In the genomic region with DNA sequence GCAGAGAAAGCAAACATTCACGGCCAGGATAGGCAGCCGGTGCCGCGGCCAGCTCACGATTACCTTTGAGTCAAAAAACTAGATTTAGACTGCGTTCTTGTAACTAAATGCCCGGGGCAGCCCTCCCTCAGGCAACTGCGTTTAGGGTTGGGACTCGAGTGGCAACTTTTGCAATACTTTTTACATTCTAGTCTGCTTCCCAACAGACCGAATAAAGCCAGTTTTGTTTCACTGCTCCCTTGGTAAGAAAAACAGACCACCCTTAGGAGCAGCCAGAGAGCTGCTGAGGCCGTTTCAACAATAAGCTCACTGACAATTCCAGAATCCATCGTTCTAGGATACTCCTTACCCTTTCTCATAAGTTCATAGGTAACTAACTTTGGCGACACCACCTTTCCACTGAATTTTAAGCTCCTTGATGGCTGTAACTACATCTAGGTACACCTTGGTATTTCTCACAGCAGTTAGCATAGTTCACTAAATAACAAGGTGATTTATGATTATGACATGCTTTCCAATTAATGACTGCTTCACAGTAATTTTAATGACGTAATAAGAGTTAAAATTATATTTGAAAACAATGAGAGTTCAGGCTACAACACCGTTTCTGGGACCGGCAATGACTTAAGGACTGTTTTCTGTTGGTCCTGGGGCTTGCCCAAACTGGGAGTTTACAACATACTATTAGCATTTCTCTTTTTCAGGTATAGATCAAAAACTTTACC, we compare ENCODE assay signal across 1 cellular context.
TF ChIP-seq lines count a peak whose summit lies in the region.

No MANE protein-coding gene starts in this region.

TF ChIP-seq in GM12878, 131 proteins besides CTCF, POLR2A, EP300 and RAD21 (continued from another document and continues in another):
- TF ChIP-seq PRDM15 (CRISPR knock-in tag; IDR thresholded peaks at IDR 0.05) (no peak), PKNOX1 (IDR thresholded peaks at IDR 0.05) (no peak), SREBF2 (IDR thresholded peaks at IDR 0.05; ENCODE audit: low read length) (no peak), SKIL (IDR thresholded peaks at IDR 0.05; ENCODE audit: low read depth, poor library complexity, severe bottlenecking) (no peak), HCFC1 (IDR thresholded peaks at IDR 0.05; ENCODE audit: low read length) (no peak), SMARCA5 (IDR thresholded peaks at IDR 0.05) (no peak), KDM1A (IDR thresholded peaks at IDR 0.05; ENCODE audit: borderline replicate concordance) (no peak), JUNB (IDR thresholded peaks at IDR 0.05) (no peak), NFIC (IDR thresholded peaks at IDR 0.05; ENCODE audit: low read depth, low read length) (no peak), RCOR1 (conservative IDR thresholded peaks at IDR 0.05; ENCODE audit: low read depth, low read length) (no peak), MEF2B (IDR thresholded peaks at IDR 0.05; ENCODE audit: partially characterized antibody, poor library complexity, severe bottlenecking) (no peak), ATF7 (IDR thresholded peaks at IDR 0.05; ENCODE audit: low read depth) (peak; percentile 97), YY1 (IDR thresholded peaks at IDR 0.05; ENCODE audit: low read depth, low read length) (no peak), SIX5 (IDR thresholded peaks at IDR 0.05; ENCODE audit: low read depth, low read length, severe bottlenecking) (no peak), SIN3A (IDR thresholded peaks at IDR 0.05; ENCODE audit: low read depth, low read length) (no peak), IKZF1 (conservative IDR thresholded peaks at IDR 0.05) (no peak), RELA (IDR thresholded peaks at IDR 0.05; ENCODE audit: borderline replicate concordance, partially characterized antibody) (no peak), HDAC2 (IDR thresholded peaks at IDR 0.05) (no peak), BCLAF1 (IDR thresholded peaks at IDR 0.05) (no peak), TCF12 (IDR thresholded peaks at IDR 0.05; ENCODE audit: low read depth, low read length) (no peak), SP1 (IDR thresholded peaks at IDR 0.05; ENCODE audit: low read depth, low read length) (no peak), ZZZ3 (IDR thresholded peaks at IDR 0.05; ENCODE audit: control insufficient read depth, insufficient read length, low read depth) (no peak), ESRRA (IDR thresholded peaks at IDR 0.05; ENCODE audit: low read length) (no peak), GABPA (IDR thresholded peaks at IDR 0.05; ENCODE audit: low read depth) (no peak), KLF5 (IDR thresholded peaks at IDR 0.05; ENCODE audit: partially characterized antibody) (no peak), POLR2AphosphoS5 (IDR thresholded peaks at IDR 0.05; ENCODE audit: low read length) (peak; percentile 61), JUND (IDR thresholded peaks at IDR 0.05; ENCODE audit: low read depth, low read length) (no peak), POLR2AphosphoS2 (IDR thresholded peaks at IDR 0.05; ENCODE audit: low read depth, low read length) (peak; percentile 14; the same call in 1 of the 2 replicates), CREM (IDR thresholded peaks at IDR 0.05; ENCODE audit: low read depth) (peak; percentile 37; the same call in 1 of the 2 replicates), ZNF207 (IDR thresholded peaks at IDR 0.05; ENCODE audit: borderline replicate concordance) (peak; percentile 47; the same call in 1 of the 2 replicates), EED (IDR thresholded peaks at IDR 0.05; ENCODE audit: low read depth) (no peak; the same call in 1 of the 2 replicates), CHD2 (IDR thresholded peaks at IDR 0.05; ENCODE audit: borderline replicate concordance, low read depth, low read length) (no peak), RFX5 (IDR thresholded peaks at IDR 0.05; ENCODE audit: low read depth, low read length) (no peak), ZBED1 (IDR thresholded peaks at IDR 0.05; ENCODE audit: borderline replicate concordance) (no peak), NKRF (conservative IDR thresholded peaks at IDR 0.05) (no peak), NFXL1 (IDR thresholded peaks at IDR 0.05; ENCODE audit: borderline replicate concordance) (no peak), PML (IDR thresholded peaks at IDR 0.05; ENCODE audit: low read length) (peak; percentile 69; the same call in 1 of the 2 replicates), SRF (IDR thresholded peaks at IDR 0.05; ENCODE audit: low read depth in 2 of 2, low read length in 2 of 2) (no peak), TARDBP (IDR thresholded peaks at IDR 0.05; ENCODE audit: borderline replicate concordance) (no peak), TBL1XR1 (IDR thresholded peaks at IDR 0.05; ENCODE audit: low read depth, low read length) (no peak)
- TF ChIP-seq, protein P1, sequence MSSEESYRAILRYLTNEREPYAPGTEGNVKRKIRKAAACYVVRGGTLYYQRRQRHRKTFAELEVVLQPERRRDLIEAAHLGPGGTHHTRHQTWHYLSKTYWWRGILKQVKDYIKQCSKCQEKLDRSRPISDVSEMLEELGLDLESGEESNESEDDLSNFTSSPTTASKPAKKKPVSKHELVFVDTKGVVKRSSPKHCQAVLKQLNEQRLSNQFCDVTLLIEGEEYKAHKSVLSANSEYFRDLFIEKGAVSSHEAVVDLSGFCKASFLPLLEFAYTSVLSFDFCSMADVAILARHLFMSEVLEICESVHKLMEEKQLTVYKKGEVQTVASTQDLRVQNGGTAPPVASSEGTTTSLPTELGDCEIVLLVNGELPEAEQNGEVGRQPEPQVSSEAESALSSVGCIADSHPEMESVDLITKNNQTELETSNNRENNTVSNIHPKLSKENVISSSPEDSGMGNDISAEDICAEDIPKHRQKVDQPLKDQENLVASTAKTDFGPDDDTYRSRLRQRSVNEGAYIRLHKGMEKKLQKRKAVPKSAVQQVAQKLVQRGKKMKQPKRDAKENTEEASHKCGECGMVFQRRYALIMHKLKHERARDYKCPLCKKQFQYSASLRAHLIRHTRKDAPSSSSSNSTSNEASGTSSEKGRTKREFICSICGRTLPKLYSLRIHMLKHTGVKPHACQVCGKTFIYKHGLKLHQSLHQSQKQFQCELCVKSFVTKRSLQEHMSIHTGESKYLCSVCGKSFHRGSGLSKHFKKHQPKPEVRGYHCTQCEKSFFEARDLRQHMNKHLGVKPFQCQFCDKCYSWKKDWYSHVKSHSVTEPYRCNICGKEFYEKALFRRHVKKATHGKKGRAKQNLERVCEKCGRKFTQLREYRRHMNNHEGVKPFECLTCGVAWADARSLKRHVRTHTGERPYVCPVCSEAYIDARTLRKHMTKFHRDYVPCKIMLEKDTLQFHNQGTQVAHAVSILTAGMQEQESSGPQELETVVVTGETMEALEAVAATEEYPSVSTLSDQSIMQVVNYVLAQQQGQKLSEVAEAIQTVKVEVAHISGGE (CRISPR knock-in tag; IDR thresholded peaks at IDR 0.05) = no peak
- TF ChIP-seq, protein P2, sequence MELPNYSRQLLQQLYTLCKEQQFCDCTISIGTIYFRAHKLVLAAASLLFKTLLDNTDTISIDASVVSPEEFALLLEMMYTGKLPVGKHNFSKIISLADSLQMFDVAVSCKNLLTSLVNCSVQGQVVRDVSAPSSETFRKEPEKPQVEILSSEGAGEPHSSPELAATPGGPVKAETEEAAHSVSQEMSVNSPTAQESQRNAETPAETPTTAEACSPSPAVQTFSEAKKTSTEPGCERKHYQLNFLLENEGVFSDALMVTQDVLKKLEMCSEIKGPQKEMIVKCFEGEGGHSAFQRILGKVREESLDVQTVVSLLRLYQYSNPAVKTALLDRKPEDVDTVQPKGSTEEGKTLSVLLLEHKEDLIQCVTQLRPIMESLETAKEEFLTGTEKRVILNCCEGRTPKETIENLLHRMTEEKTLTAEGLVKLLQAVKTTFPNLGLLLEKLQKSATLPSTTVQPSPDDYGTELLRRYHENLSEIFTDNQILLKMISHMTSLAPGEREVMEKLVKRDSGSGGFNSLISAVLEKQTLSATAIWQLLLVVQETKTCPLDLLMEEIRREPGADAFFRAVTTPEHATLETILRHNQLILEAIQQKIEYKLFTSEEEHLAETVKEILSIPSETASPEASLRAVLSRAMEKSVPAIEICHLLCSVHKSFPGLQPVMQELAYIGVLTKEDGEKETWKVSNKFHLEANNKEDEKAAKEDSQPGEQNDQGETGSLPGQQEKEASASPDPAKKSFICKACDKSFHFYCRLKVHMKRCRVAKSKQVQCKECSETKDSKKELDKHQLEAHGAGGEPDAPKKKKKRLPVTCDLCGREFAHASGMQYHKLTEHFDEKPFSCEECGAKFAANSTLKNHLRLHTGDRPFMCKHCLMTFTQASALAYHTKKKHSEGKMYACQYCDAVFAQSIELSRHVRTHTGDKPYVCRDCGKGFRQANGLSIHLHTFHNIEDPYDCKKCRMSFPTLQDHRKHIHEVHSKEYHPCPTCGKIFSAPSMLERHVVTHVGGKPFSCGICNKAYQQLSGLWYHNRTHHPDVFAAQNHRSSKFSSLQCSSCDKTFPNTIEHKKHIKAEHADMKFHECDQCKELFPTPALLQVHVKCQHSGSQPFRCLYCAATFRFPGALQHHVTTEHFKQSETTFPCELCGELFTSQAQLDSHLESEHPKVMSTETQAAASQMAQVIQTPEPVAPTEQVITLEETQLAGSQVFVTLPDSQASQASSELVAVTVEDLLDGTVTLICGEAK (IDR thresholded peaks at IDR 0.05; ENCODE audit: borderline replicate concordance) = no peak
